In the genomic region with DNA sequence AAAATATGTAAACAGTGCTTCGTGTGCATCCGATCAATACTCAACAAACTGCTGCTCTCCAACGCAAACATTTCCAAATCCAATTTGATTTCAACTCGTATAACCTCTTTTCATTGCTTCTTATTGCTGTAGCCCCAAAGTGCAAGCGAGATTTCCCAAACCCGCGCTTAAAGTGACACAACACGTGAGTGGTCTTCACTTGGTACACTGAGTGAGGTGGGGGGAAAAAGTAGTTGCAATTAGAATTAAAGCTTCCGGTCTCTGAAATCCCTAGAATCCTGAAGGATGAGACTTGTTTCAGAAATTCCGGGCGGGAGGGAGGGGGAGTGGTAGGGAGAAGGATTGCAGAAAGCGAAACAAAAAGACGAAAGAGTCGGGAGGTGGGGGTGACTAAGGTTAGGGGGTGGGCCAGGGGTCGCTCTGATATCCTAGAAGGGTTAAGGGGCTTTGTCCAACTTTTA, we compare ENCODE assay signal across 8 cellular contexts.
A peak's percentile ranks its signal among the peaks of the same experiment; 100 is the strongest.
DNase-seq lines count a peak whose midpoint lies in the region; ATAC-seq and TF ChIP-seq lines count a peak whose summit lies in the region.

No MANE protein-coding gene starts in this region.

- no peak for DNase-seq in activated CD8-positive, alpha-beta memory T cell treated with anti-CD3 and anti-CD28 coated beads, Interleukin-2, amount 10 ng/mL, durations not matched to agents 7 days and 5 days
- DNase-seq in activated CD8-positive, alpha-beta memory T cell treated with anti-CD3 and anti-CD28 coated beads for 24 hours, result no peak
- no peak for DNase-seq in activated T-helper 1 cell treated with anti-CD3 and anti-CD28 coated beads, Interleukin-12 subunit alpha, Interleukin-12 subunit beta, Interleukin-2, Interleukin-4 antibody, amounts not matched to agents 30 ng/mL and 10 ng/mL and 1 ng/mL, durations not matched to agents 14 hours and 24 hours and 36 hours (ENCODE audit: low spot score)
- DNase-seq in left ventricle myocardium inferior (no peak), psoas muscle (no peak)
- no peak for DNase-seq in NK-92 treated with Interleukin-12 subunit alpha and Interleukin-12 subunit beta, amount 100 ng/mL, for 24 hours (lab: John Stamatoyannopoulos, UW)

- H3K4me1 Mint-ChIP-seq in activated CD8-positive, alpha-beta memory T cell treated with anti-CD3 and anti-CD28 coated beads, Interleukin-2, amount 10 ng/mL, durations not matched to agents 7 days and 5 days, result peaks cover 11% of the 10 kb centered on the region
- H3K4me1 Mint-ChIP-seq in activated T-helper 1 cell treated with anti-CD3 and anti-CD28 coated beads, Interleukin-12 subunit alpha, Interleukin-12 subunit beta, Interleukin-2, Interleukin-4 antibody, amounts not matched to agents 30 ng/mL and 10 ng/mL and 1 ng/mL, durations not matched to agents 14 hours and 24 hours and 36 hours (ENCODE audit: low read depth), result peaks cover 22% of the 10 kb centered on the region

- H3K27me3 ChIP-seq in left ventricle myocardium inferior (ENCODE audit: low read depth) (peaks cover 43% of the 10 kb centered on the region), psoas muscle (ENCODE audit: insufficient read depth in 3 of 3, low read length in 2 of 3) (peaks cover 0 to 36% (median 7%) of the 10 kb centered on the region in 3 donors)

- H3K4me1 ChIP-seq in left ventricle myocardium inferior (peaks cover 26% of the 10 kb centered on the region), psoas muscle (peaks cover 5% of the 10 kb centered on the region)

- peaks cover 70% of the 10 kb centered on the region for H3K27me3 Mint-ChIP-seq in activated CD8-positive, alpha-beta memory T cell treated with anti-CD3 and anti-CD28 coated beads, Interleukin-2, amount 10 ng/mL, durations not matched to agents 7 days and 5 days
- H3K27me3 Mint-ChIP-seq in activated T-helper 1 cell treated with anti-CD3 and anti-CD28 coated beads, Interleukin-12 subunit alpha, Interleukin-12 subunit beta, Interleukin-2, Interleukin-4 antibody, amounts not matched to agents 30 ng/mL and 10 ng/mL and 1 ng/mL, durations not matched to agents 14 hours and 24 hours and 36 hours (ENCODE audit: insufficient read depth), result peaks cover 64% of the 10 kb centered on the region

- H3K27ac Mint-ChIP-seq in activated CD8-positive, alpha-beta memory T cell treated with anti-CD3 and anti-CD28 coated beads, Interleukin-2, amount 10 ng/mL, durations not matched to agents 7 days and 5 days, result peak overlapping the region; percentile 49
- peak overlapping the region; percentile 56 for H3K27ac Mint-ChIP-seq in activated T-helper 1 cell treated with anti-CD3 and anti-CD28 coated beads, Interleukin-12 subunit alpha, Interleukin-12 subunit beta, Interleukin-2, Interleukin-4 antibody, amounts not matched to agents 30 ng/mL and 10 ng/mL and 1 ng/mL, durations not matched to agents 14 hours and 24 hours and 36 hours

- H3K4me3 Mint-ChIP-seq in activated CD8-positive, alpha-beta memory T cell treated with anti-CD3 and anti-CD28 coated beads, Interleukin-2, amount 10 ng/mL, durations not matched to agents 7 days and 5 days, result peak overlapping the region; percentile 77
- H3K4me3 Mint-ChIP-seq in activated T-helper 1 cell treated with anti-CD3 and anti-CD28 coated beads, Interleukin-12 subunit alpha, Interleukin-12 subunit beta, Interleukin-2, Interleukin-4 antibody, amounts not matched to agents 30 ng/mL and 10 ng/mL and 1 ng/mL, durations not matched to agents 14 hours and 24 hours and 36 hours, result peak overlapping the region; percentile 82

- TF ChIP-seq CTCF in left ventricle myocardium inferior (IDR thresholded peaks at IDR 0.05; ENCODE audit: borderline replicate concordance) (no peak), psoas muscle (IDR thresholded peaks at IDR 0.05) (no peak)

- H3K4me3 ChIP-seq in left ventricle myocardium inferior (peak overlapping the region; percentile 79), psoas muscle (peak overlapping the region; percentile 70)

- no peaks in the 10 kb centered on the region for H3K36me3 Mint-ChIP-seq in activated CD8-positive, alpha-beta memory T cell treated with anti-CD3 and anti-CD28 coated beads, Interleukin-2, amount 10 ng/mL, durations not matched to agents 7 days and 5 days
- peaks cover 4% of the 10 kb centered on the region for H3K36me3 Mint-ChIP-seq in activated T-helper 1 cell treated with anti-CD3 and anti-CD28 coated beads, Interleukin-12 subunit alpha, Interleukin-12 subunit beta, Interleukin-2, Interleukin-4 antibody, amounts not matched to agents 30 ng/mL and 10 ng/mL and 1 ng/mL, durations not matched to agents 14 hours and 24 hours and 36 hours (ENCODE audit: low read depth)

- WGBS in psoas muscle, 3 donors, result 1 to 2% (median 1%) methylated on average over 15 of the region's 15 CpGs

- H3K27ac ChIP-seq in left ventricle myocardium inferior (replicated peaks) (peak overlapping the region; percentile 85), psoas muscle (peak overlapping the region; percentile 50)

- intact Hi-C loops in activated T-helper 1 cell treated with anti-CD3 and anti-CD28 coated beads, Interleukin-12 subunit alpha, Interleukin-12 subunit beta, Interleukin-2, Interleukin-4 antibody, amounts not matched to agents 30 ng/mL and 10 ng/mL and 1 ng/mL, durations not matched to agents 14 hours and 24 hours and 36 hours (cut with micrococcal nuclease), result loop anchor here (5.0 to 10.0 kb wide), 2 partner anchors 216 to 383 kb away; a partner anchor contains a TSS
- intact Hi-C loops in left ventricle myocardium inferior (cut with micrococcal nuclease), result no loop called here
- intact Hi-C loops in psoas muscle (cut with DNase I), result no loop called here

- CTCF ChIA-PET in activated CD8-positive, alpha-beta memory T cell treated with anti-CD3 and anti-CD28 coated beads, Interleukin-2, amount 10 ng/mL, durations not matched to agents 7 days and 5 days (lab: Charles Lee), result no interaction called here

- H3K9me3 Mint-ChIP-seq in activated CD8-positive, alpha-beta memory T cell treated with anti-CD3 and anti-CD28 coated beads, Interleukin-2, amount 10 ng/mL, durations not matched to agents 7 days and 5 days (ENCODE audit: low read depth), result no peaks in the 10 kb centered on the region
- no peaks in the 10 kb centered on the region for H3K9me3 Mint-ChIP-seq in activated T-helper 1 cell treated with anti-CD3 and anti-CD28 coated beads, Interleukin-12 subunit alpha, Interleukin-12 subunit beta, Interleukin-2, Interleukin-4 antibody, amounts not matched to agents 30 ng/mL and 10 ng/mL and 1 ng/mL, durations not matched to agents 14 hours and 24 hours and 36 hours

- H3K9me3 ChIP-seq in left ventricle myocardium inferior (replicated peaks) (no peaks in the 10 kb centered on the region), psoas muscle (no peaks in the 10 kb centered on the region)

- H3K36me3 ChIP-seq in left ventricle myocardium inferior (no peaks in the 10 kb centered on the region), psoas muscle (ENCODE audit: insufficient read depth in 1 of 2, low read depth in 1 of 2) (no peaks in the 10 kb centered on the region)

- peak; percentile 23 for ATAC-seq in activated CD8-positive, alpha-beta memory T cell treated with anti-CD3 and anti-CD28 coated beads, Interleukin-2, amount 10 ng/mL, durations not matched to agents 7 days and 5 days
- peak in 2 of 4 donors; percentile 19 to 54 for ATAC-seq in psoas muscle
- no peak for ATAC-seq in GM18498 (IDR thresholded peaks at IDR 0.05; ENCODE audit: unreplicated experiment)
- ATAC-seq in HG03378 (IDR thresholded peaks at IDR 0.05; ENCODE audit: unreplicated experiment), result no peak
